13 cellular contexts compared by ENCODE assay signal in the genomic region with DNA sequence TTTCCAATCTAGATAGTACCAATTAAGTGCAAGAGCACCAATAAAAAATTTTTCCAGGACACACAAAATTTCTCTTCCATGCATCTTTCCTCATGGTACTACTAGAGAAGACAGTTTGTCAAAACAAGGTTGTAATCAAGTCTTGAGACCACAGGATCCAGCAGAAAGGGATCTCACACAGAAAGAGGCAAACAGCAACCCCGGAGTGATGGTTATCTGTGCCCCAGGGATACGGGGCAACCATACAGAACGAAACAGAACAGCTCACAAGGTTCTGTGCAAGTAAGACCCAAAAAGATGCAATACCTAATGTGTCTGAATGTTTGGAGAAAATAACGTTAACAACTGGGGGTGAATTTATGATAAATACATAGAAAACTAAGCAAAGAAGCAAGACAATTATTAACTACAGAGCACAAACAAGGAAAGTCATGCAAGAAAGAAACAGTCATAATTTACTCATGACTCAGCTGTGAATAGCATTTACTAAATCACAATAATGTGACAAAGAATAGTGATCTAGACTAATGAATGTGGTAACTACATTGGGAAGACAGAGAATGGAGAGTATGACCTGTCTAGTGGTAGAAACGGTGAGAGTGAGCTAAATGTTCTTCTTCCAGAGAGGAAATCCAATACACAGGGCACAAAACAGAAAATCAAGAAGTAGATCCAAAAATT.
DNase-seq lines count a peak whose midpoint lies in the region; ATAC-seq and TF ChIP-seq lines count a peak whose summit lies in the region.
"Had no signal": no experiment of that assay in that cellular context is flagged by ENCODE, and none has a peak within 500 bp of the region (broad histone marks: within the 10 kb centered on the region; RNA-seq: fewer than 3 reads in every experiment).

No MANE protein-coding gene starts in this region.

- no peaks in the 10 kb centered on the region for H4K20me1 ChIP-seq in OCI-LY7 (ENCODE audit: insufficient read depth, low read length)

- H3K79me2 ChIP-seq in OCI-LY7 (ENCODE audit: insufficient read depth, low read depth, low read length), result no peaks in the 10 kb centered on the region

- ATAC-seq in HG02970 (IDR thresholded peaks at IDR 0.05; ENCODE audit: low FRiP score, unreplicated experiment), result no peak
- ATAC-seq: activated CD8-positive, alpha-beta T cell treated with anti-CD3 and anti-CD28 coated beads for 36 hours; upper lobe of right lung had no signal

- H3K4me2 ChIP-seq in OCI-LY7 (ENCODE audit: low read length), result no peak overlapping the region

- H3K4me3 ChIP-seq in HEK293 (ENCODE audit: low read depth, low read length) (no peak overlapping the region), OCI-LY7 (ENCODE audit: low read depth, low read length, poor library complexity, severe bottlenecking) (no peak overlapping the region)
- H3K4me3 ChIP-seq: SJCRH30, upper lobe of right lung had no signal

- no peak overlapping the region for H3K27ac ChIP-seq in HEK293 (ENCODE audit: extremely low read depth, low read depth, low read length)
- no peak overlapping the region for H3K27ac ChIP-seq in RWPE1
- no peak overlapping the region for H3K27ac ChIP-seq in OCI-LY7 (ENCODE audit: low read depth, low read length, poor library complexity, severe bottlenecking)
- H3K27ac ChIP-seq: SJCRH30, upper lobe of right lung had no signal

- no peaks in the 10 kb centered on the region for H3K36me3 ChIP-seq in HEK293 (ENCODE audit: control insufficient read depth in 2 of 2, insufficient read depth in 1 of 2, low read length in 2 of 2)
- H3K36me3 ChIP-seq in OCI-LY7 (ENCODE audit: insufficient read depth, low read length), result no peaks in the 10 kb centered on the region
- H3K36me3 ChIP-seq: SJCRH30, upper lobe of right lung had no signal

- DNase-seq in ELR (ENCODE audit: low read depth) (peak; percentile 69), RWPE1 (ENCODE audit: low spot score) (peak; percentile 13), iris pigment epithelial cell (ENCODE audit: low read depth) (peak; percentile 36), NCI-H2227 (lab: John Stamatoyannopoulos, UW; ENCODE audit: unreplicated experiment) (no peak), OCI-LY7 (ENCODE audit: low spot score) (no peak)
- DNase-seq in activated naive CD4-positive, alpha-beta T cell (lab: John Stamatoyannopoulos, UW), result no peak
- DNase-seq: activated CD8-positive, alpha-beta T cell treated with anti-CD3 and anti-CD28 coated beads for 36 hours; NCI-H1694; SJCRH30; stimulated activated CD4-positive, alpha-beta T cell treated with anti-CD3 and anti-CD28 coated beads, Interleukin-4, amount 100 ng/mL, for 24 hours; upper lobe of right lung had no signal

- TF ChIP-seq CTCF in HEK293 (tag by site-specific recombination; IDR thresholded peaks at IDR 0.05) (no peak), RWPE1 (conservative IDR thresholded peaks at IDR 0.05; ENCODE audit: low read depth) (no peak), OCI-LY7 (conservative IDR thresholded peaks at IDR 0.05; ENCODE audit: low read length) (no peak)

- intact Hi-C loops in OCI-LY7 (cut with micrococcal nuclease; ENCODE audit: unreplicated experiment), result no loop called here

- H2AFZ ChIP-seq in OCI-LY7 (ENCODE audit: low read length), result no peak overlapping the region

- H3K4me1 ChIP-seq in HEK293 (ENCODE audit: control insufficient read depth, insufficient read depth, low read length) (peaks cover 19% of the 10 kb centered on the region), OCI-LY7 (ENCODE audit: insufficient read depth, low read length, poor library complexity, severe bottlenecking) (no peaks in the 10 kb centered on the region)
- H3K4me1 ChIP-seq: SJCRH30 had no signal

- no peaks in the 10 kb centered on the region for H3K9me2 ChIP-seq in OCI-LY7 (ENCODE audit: insufficient read depth, low read length)

- CTCF ChIA-PET in HEK293 (lab: Yijun Ruan, JAX), result interaction anchor here (0.6 kb wide), 1 partner anchor 84 kb away, joined by 3 read pairs; no protein-coding TSS in a partner anchor
- CTCF ChIA-PET in RWPE1 (lab: Yijun Ruan, JAX), result interaction anchor here (0.6 kb wide), 1 partner anchor 112 kb away, joined by 3 read pairs; no protein-coding TSS in a partner anchor
- CTCF ChIA-PET in OCI-LY7 (lab: Charles Lee; ENCODE audit: unreplicated experiment), result no interaction called here

- H3K9me3 ChIP-seq in HEK293 (ENCODE audit: control insufficient read depth, insufficient read depth, low read depth, low read length) (no peaks in the 10 kb centered on the region), OCI-LY7 (ENCODE audit: low read length) (no peaks in the 10 kb centered on the region)
- H3K9me3 ChIP-seq: SJCRH30, upper lobe of right lung had no signal

- BruUV-seq in OCI-LY7 (replicated peaks; lab: Mats Ljungman, UMichigan), result no TSS peak

- POLR2A ChIA-PET in HEK293 (lab: Yijun Ruan, JAX), result no interaction called here
- POLR2A ChIA-PET in RWPE1 (lab: Yijun Ruan, JAX; ENCODE audit: low non-redundant PET), result no interaction called here
- POLR2A ChIA-PET in OCI-LY7 (lab: Charles Lee), result no interaction called here

TF ChIP-seq in HEK293, 187 proteins besides CTCF, POLR2A, EP300 and RAD21 (continues in another document):
- TF ChIP-seq SCRT2 (tag by site-specific recombination; IDR thresholded peaks at IDR 0.05) (no peak), ZNF138 (tag by site-specific recombination; IDR thresholded peaks at IDR 0.05; ENCODE audit: borderline replicate concordance) (no peak), GLI4 (tag by site-specific recombination; IDR thresholded peaks at IDR 0.05) (no peak), ZNF530 (tag by site-specific recombination; IDR thresholded peaks at IDR 0.05; ENCODE audit: low read depth) (no peak), OSR2 (tag by site-specific recombination; IDR thresholded peaks at IDR 0.05) (no peak), ZBTB1 (tag by site-specific recombination; IDR thresholded peaks at IDR 0.05) (no peak), ZNF48 (tag by site-specific recombination; IDR thresholded peaks at IDR 0.05) (no peak), ZFHX2 (tag by site-specific recombination; conservative IDR thresholded peaks at IDR 0.05) (no peak), ZEB2 (tag by site-specific recombination; IDR thresholded peaks at IDR 0.05) (peak; percentile 32; the same call in 1 of the 2 replicates), ZNF626 (tag by site-specific recombination; IDR thresholded peaks at IDR 0.05) (no peak), IKZF3 (tag by site-specific recombination; IDR thresholded peaks at IDR 0.05) (no peak), ZNF549 (tag by site-specific recombination; IDR thresholded peaks at IDR 0.05) (no peak)
- TF ChIP-seq, protein P1, sequence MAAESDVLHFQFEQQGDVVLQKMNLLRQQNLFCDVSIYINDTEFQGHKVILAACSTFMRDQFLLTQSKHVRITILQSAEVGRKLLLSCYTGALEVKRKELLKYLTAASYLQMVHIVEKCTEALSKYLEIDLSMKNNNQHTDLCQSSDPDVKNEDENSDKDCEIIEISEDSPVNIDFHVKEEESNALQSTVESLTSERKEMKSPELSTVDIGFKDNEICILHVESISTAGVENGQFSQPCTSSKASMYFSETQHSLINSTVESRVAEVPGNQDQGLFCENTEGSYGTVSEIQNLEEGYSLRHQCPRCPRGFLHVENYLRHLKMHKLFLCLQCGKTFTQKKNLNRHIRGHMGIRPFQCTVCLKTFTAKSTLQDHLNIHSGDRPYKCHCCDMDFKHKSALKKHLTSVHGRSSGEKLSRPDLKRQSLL (tag by site-specific recombination; IDR thresholded peaks at IDR 0.05), result no peak
- TF ChIP-seq, protein P2, sequence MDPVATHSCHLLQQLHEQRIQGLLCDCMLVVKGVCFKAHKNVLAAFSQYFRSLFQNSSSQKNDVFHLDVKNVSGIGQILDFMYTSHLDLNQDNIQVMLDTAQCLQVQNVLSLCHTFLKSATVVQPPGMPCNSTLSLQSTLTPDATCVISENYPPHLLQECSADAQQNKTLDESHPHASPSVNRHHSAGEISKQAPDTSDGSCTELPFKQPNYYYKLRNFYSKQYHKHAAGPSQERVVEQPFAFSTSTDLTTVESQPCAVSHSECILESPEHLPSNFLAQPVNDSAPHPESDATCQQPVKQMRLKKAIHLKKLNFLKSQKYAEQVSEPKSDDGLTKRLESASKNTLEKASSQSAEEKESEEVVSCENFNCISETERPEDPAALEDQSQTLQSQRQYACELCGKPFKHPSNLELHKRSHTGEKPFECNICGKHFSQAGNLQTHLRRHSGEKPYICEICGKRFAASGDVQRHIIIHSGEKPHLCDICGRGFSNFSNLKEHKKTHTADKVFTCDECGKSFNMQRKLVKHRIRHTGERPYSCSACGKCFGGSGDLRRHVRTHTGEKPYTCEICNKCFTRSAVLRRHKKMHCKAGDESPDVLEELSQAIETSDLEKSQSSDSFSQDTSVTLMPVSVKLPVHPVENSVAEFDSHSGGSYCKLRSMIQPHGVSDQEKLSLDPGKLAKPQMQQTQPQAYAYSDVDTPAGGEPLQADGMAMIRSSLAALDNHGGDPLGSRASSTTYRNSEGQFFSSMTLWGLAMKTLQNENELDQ (tag by site-specific recombination; IDR thresholded peaks at IDR 0.05; ENCODE audit: low read depth), result no peak
- TF ChIP-seq, protein P3, sequence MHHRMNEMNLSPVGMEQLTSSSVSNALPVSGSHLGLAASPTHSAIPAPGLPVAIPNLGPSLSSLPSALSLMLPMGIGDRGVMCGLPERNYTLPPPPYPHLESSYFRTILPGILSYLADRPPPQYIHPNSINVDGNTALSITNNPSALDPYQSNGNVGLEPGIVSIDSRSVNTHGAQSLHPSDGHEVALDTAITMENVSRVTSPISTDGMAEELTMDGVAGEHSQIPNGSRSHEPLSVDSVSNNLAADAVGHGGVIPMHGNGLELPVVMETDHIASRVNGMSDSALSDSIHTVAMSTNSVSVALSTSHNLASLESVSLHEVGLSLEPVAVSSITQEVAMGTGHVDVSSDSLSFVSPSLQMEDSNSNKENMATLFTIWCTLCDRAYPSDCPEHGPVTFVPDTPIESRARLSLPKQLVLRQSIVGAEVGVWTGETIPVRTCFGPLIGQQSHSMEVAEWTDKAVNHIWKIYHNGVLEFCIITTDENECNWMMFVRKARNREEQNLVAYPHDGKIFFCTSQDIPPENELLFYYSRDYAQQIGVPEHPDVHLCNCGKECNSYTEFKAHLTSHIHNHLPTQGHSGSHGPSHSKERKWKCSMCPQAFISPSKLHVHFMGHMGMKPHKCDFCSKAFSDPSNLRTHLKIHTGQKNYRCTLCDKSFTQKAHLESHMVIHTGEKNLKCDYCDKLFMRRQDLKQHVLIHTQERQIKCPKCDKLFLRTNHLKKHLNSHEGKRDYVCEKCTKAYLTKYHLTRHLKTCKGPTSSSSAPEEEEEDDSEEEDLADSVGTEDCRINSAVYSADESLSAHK (tag by site-specific recombination; IDR thresholded peaks at IDR 0.05), result peak; percentile 74; the same call in 1 of the 2 replicates

Comparison
In these comparisons a context has a peak if more than half of its experiments do, and no peak if none do; other contexts are left out.
1. DNase-seq: peak in ELR (single experiment), RWPE1 (single experiment) and iris pigment epithelial cell (single experiment); none in NCI-H2227 (single experiment), OCI-LY7 (single experiment) and activated naive CD4-positive, alpha-beta T cell (0 of 4).